9 cellular contexts compared by ENCODE assay signal in the genomic region with DNA sequence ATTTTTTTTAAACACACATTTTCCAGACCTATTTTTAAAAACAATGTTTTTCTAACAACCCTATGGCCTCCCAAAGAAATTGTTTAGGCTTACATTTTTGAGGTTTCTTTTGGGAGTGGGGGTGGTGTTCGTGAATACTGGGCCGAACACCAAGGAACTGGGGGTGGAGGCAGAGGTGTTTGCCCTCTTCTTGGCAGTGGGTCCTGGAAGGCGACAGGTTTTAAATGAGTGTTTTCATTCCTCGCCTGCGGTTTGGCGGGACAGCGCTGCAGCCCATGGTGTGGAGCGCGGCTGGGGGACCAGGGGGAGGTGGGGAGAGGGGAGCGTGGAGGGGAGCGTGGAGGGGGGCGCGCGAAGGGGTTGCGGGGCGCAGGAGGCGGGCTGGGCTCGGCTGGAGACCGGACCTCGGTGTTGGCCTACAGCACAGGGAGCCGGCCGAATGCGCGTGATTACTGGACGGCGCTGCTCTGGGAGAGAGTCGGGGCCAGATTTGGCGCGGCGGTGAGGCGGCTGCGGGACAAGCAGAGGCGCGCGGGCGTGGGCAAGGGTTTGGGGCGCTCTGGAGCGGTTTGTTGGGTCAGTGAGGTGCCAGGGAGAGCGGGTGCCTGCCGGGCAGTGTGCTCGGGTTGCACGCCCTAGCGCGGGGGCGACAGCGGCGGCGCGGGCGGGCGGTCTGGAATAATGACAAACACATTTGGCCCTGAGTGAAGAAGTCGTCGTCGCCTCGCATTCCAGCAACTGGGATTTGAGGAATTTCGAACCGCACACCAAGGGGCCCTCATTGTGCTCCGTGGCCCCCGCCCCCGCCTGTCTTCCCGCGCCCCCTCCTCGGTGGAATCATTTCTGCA. TPM values are rescaled to one million over a fixed set of nuclear protein-coding genes. Genes with fewer than 3 reads are reported as not detected.
DNase-seq lines count a peak whose midpoint lies in the region; ATAC-seq, FAIRE-seq and TF ChIP-seq lines count a peak whose summit lies in the region.
"Had no signal": no experiment of that assay in that cellular context is flagged by ENCODE, and none has a peak within 500 bp of the region (broad histone marks: within the 10 kb centered on the region; RNA-seq: fewer than 3 reads in every experiment).

No MANE protein-coding gene starts in this region.

- no peak overlapping the region for H4K5ac ChIP-seq in H1 (ENCODE audit: insufficient read length, low read depth, low read length)

- no peak overlapping the region for H3K56ac ChIP-seq in H1 (replicated peaks; ENCODE audit: insufficient read length, low read depth, low read length)

- FAIRE-seq in H1 (lab: Jason Lieb, UNC), result no peak
- FAIRE-seq: G401.6 had no signal

- H3K4me2 ChIP-seq in H1 (ENCODE audit: insufficient read depth in 1 of 2, low read depth in 2 of 2, low read length in 2 of 2), result peak overlapping the region; percentile 67 to 72

- no peak for TF ChIP-seq EP300 in H1 (IDR thresholded peaks at IDR 0.05; ENCODE audit: borderline replicate concordance in 1 of 2, low read depth in 2 of 2, low read length in 2 of 2)

- no peak overlapping the region for H2BK15ac ChIP-seq in H1 (ENCODE audit: low read length)

- H3K27ac Mint-ChIP-seq in mesothelial cell of epicardium, result peak overlapping the region; percentile 87

- no peak overlapping the region for H3K4ac ChIP-seq in H1 (replicated peaks; ENCODE audit: insufficient read length, low read depth, low read length)

- H3K4me1 Mint-ChIP-seq in mesothelial cell of epicardium, result peaks cover 55% of the 10 kb centered on the region

- no peak for TF ChIP-seq POLR2A in H1 (IDR thresholded peaks at IDR 0.05; ENCODE audit: control extremely low read depth in 1 of 2, low read depth in 2 of 2, low read length in 2 of 2)
- TF ChIP-seq POLR2A in uterus (IDR thresholded peaks at IDR 0.05), result no peak

- H2BK120ac ChIP-seq in H1 (replicated peaks; ENCODE audit: low read depth, low read length), result no peak overlapping the region

- H4K8ac ChIP-seq in H1 (ENCODE audit: extremely low read depth, insufficient read depth, low read length), result no peak overlapping the region

- peak; percentile 59 to 65 for DNase-seq in cardiac muscle cell (ENCODE audit: low read depth in 1 of 2, low spot score in 1 of 2)
- no peak for DNase-seq in cardiac septum (ENCODE audit: low spot score)
- peak in 1 of 2 experiments; percentile 63 for DNase-seq in H1 (ENCODE audit: low read depth in 1 of 2, low spot score in 2 of 2)
- peak in 1 of 2 experiments; percentile 45 for DNase-seq in mesothelial cell of epicardium (ENCODE audit: low spot score in 2 of 2, unreplicated experiment in 2 of 2)
- peak in 1 of 2 donors; percentile 25 for DNase-seq in uterus
- DNase-seq in Ammon's horn (ENCODE audit: low spot score), result no peak

- WGBS in H1 (ENCODE audit: extremely low coverage in 1 of 2, insufficient coverage in 1 of 2, insufficient read length in 1 of 2, insufficient replicate concordance in 2 of 2, low coverage in 1 of 2, low lambda C conversion rate in 2 of 2, missing lambda C conversion rate in 1 of 2), 2 experiments, result 2% methylated on average over 26 of the region's 63 CpGs; no CpG with 5 or more reads in 1 of the 2 experiments

- H3K27me3 ChIP-seq in cardiac muscle cell, result no peaks in the 10 kb centered on the region
- peaks cover 54 to 90% (median 86%) of the 10 kb centered on the region in 4 experiments for H3K27me3 ChIP-seq in H1 (replicated peaks in 1 of 4; ENCODE audit: control insufficient read depth in 3 of 4, extremely low read depth in 1 of 4, insufficient read depth in 3 of 4, low read length in 3 of 4)
- peaks cover 53 to 59% of the 10 kb centered on the region in 2 donors for H3K27me3 ChIP-seq in uterus

- POLR2A ChIA-PET in H1 (lab: Charles Lee; ENCODE audit: partially characterized antibody), result interaction anchor here (0.7 to 1.0 kb wide), 2 partner anchors 133 to 594 kb away, joined by 3 to 5 read pairs; no protein-coding TSS in a partner anchor

- peaks cover 50% of the 10 kb centered on the region for H3K23me2 ChIP-seq in H1 (ENCODE audit: low read depth, low read length)

- peaks cover 92% of the 10 kb centered on the region for H3K27me3 Mint-ChIP-seq in mesothelial cell of epicardium (ENCODE audit: low read depth)

- H3K79me1 ChIP-seq in H1 (ENCODE audit: low read depth, low read length), result no peaks in the 10 kb centered on the region

- H3K36me3 Mint-ChIP-seq in mesothelial cell of epicardium, result no peaks in the 10 kb centered on the region

- no peak overlapping the region for H2AK5ac ChIP-seq in H1 (ENCODE audit: low read depth, low read length)

- H3K4me1 ChIP-seq in cardiac muscle cell (ENCODE audit: low read depth) (peaks cover 17% of the 10 kb centered on the region), H1 (replicated peaks in 1 of 4; ENCODE audit: control insufficient read depth in 3 of 4, insufficient read depth in 4 of 4, low read length in 3 of 4) (peaks cover 0 to 38% (median 23%) of the 10 kb centered on the region in 4 experiments; a peak in 6 of 7 replicates), uterus (peaks cover 0 to 27% of the 10 kb centered on the region in 2 donors)

- no peak overlapping the region for H2AFZ ChIP-seq in H1 (ENCODE audit: low read length)

- H2BK5ac ChIP-seq in H1 (ENCODE audit: low read depth, low read length), result no peak overlapping the region

- no peak overlapping the region for H3K23ac ChIP-seq in H1 (ENCODE audit: insufficient read length)

- no peak overlapping the region for H3K9ac ChIP-seq in H1 (replicated peaks in 1 of 4; ENCODE audit: extremely low read depth in 1 of 4, low read depth in 3 of 4, low read length in 3 of 4)

- H2BK20ac ChIP-seq in H1 (ENCODE audit: low read length), result no peak overlapping the region

- H3K18ac ChIP-seq in H1 (ENCODE audit: extremely low read depth, low read length), result no peak overlapping the region; the same call in 1 of the 2 replicates

- no peak for ATAC-seq in GM19463 (IDR thresholded peaks at IDR 0.05; ENCODE audit: unreplicated experiment)
- no peak for ATAC-seq in HG02970 (IDR thresholded peaks at IDR 0.05; ENCODE audit: low FRiP score, unreplicated experiment)

- H3K9me3 ChIP-seq in cardiac muscle cell (ENCODE audit: low read depth) (no peaks in the 10 kb centered on the region), H1 (ENCODE audit: insufficient read depth in 2 of 2, low read depth in 1 of 2, low read length in 1 of 2) (peaks cover 0 to 3% of the 10 kb centered on the region in 2 experiments; a peak in 1 of 4 replicates), uterus (no peaks in the 10 kb centered on the region)

- H3K36me3 ChIP-seq in cardiac muscle cell, result no peaks in the 10 kb centered on the region
- no peaks in the 10 kb centered on the region for H3K36me3 ChIP-seq in H1 (ENCODE audit: control insufficient read depth in 2 of 4, insufficient read depth in 4 of 4, low read length in 3 of 4)
- H3K36me3 ChIP-seq in uterus, result no peaks in the 10 kb centered on the region

- H3K27ac ChIP-seq in cardiac muscle cell, result peak overlapping the region; percentile 86
- H3K27ac ChIP-seq in H1 (ENCODE audit: low read depth, low read length), result no peak overlapping the region
- H3K27ac ChIP-seq in uterus, result peak overlapping the region; percentile 82 to 86

- H3K4me3 ChIP-seq in cardiac muscle cell (peak overlapping the region; percentile 64), H1 (ENCODE audit: extremely low read depth in 1 of 4, insufficient read depth in 2 of 4, low read depth in 3 of 4, low read length in 4 of 4) (peak overlapping the region; percentile 3 to 85 (median 26); a peak in 6 of 8 replicates), uterus (peak overlapping the region; percentile 49 to 59)

- peak overlapping the region; percentile 14; the same call in 1 of the 2 replicates for H2BK12ac ChIP-seq in H1 (ENCODE audit: low read depth, low read length)

- TF ChIP-seq RAD21 in H1 (IDR thresholded peaks at IDR 0.05 in 1 of 2, conservative IDR thresholded peaks at IDR 0.05 in 1 of 2; ENCODE audit: low read depth in 2 of 2, low read length in 2 of 2), result no peak

- TF ChIP-seq CTCF in cardiac muscle cell (IDR thresholded peaks at IDR 0.05; ENCODE audit: low read depth, low read length) (no peak), H1 (IDR thresholded peaks at IDR 0.05; ENCODE audit: control extremely low read depth in 1 of 3, insufficient read depth in 1 of 3, low read depth in 1 of 3, low read length in 3 of 3) (no peak), mesothelial cell of epicardium (IDR thresholded peaks at IDR 0.05; ENCODE audit: unreplicated experiment) (no peak), uterus (IDR thresholded peaks at IDR 0.05) (no peak)

- intact Hi-C loops in cardiac septum (cut with DNase I) (loop anchor here (5.0 to 10.0 kb wide), 4 partner anchors 528 to 1998 kb away; partner anchors contain the start of gene SCFD2), uterus (cut with DNase I; ENCODE audit: low total_unique reads) (loop anchor here (5.0 to 10.0 kb wide), 2 partner anchors 1035 to 1213 kb away; no protein-coding TSS in a partner anchor)

- no peak overlapping the region for H4K91ac ChIP-seq in H1 (replicated peaks; ENCODE audit: insufficient read length, low read length)

- peak overlapping the region; percentile 80 for H3K4me3 Mint-ChIP-seq in mesothelial cell of epicardium

- no peaks in the 10 kb centered on the region for H3K79me2 ChIP-seq in H1 (ENCODE audit: control insufficient read depth in 1 of 2, insufficient read depth in 2 of 2, low read length in 2 of 2)

- H4K20me1 ChIP-seq in H1 (replicated peaks in 1 of 2; ENCODE audit: control insufficient read depth in 1 of 2, insufficient read depth in 2 of 2, low read length in 2 of 2), result peaks cover 7 to 10% of the 10 kb centered on the region in 2 experiments

- H3K14ac ChIP-seq in H1 (ENCODE audit: insufficient read length), result no peak overlapping the region

- no peaks in the 10 kb centered on the region for H3K9me3 Mint-ChIP-seq in mesothelial cell of epicardium

- CTCF ChIA-PET in H1 (lab: Charles Lee; ENCODE audit: partially characterized antibody), result interaction anchor here (0.6 to 5.3 kb wide), 7 partner anchors 11 to 518 kb away, joined by 3 to 53 read pairs (median 3); no protein-coding TSS in a partner anchor

TF ChIP-seq in H1, 55 proteins besides CTCF, POLR2A, EP300 and RAD21 (continues in another document):
- TF ChIP-seq SUZ12 (IDR thresholded peaks at IDR 0.05; ENCODE audit: low read length), result no peak

RNA-seq across cellular contexts. Expression of gene PDGFRA, which starts 0.8 kb away (rescaled TPM):
- total RNA-seq in cardiac muscle cell (51.3 and 60.9 TPM in 2 replicates), cardiac septum (23.4 TPM), mesothelial cell of epicardium (94.4 to 105 TPM (median 100 TPM) in 3 replicates), uterus (100 to 1,000 TPM in 3 of 4 donors, 10 to 100 TPM in 1; 96.8 to 409 (median 226) TPM)
- polyA plus RNA-seq in cardiac muscle cell (32.1 and 39.4 TPM in 2 replicates), H1 (2011; rRNA removed) (0.91 and 1.4 TPM in 2 replicates)
- 3.4 and 3.7 TPM in 2 replicates for total RNA-seq in H1 (2021; fragmentation: NEBNext Ultra II Directional; extraction: Animal tissue kit (Norgen Biotek cat#: 25700))
- polyA plus RNA-seq in H1 (2011; cell fraction: cytosol; rRNA removed), result 1.2 TPM
- polyA plus RNA-seq in H1 (2011; cell fraction: nucleus; rRNA removed), result 1.1 TPM
- 1.1 to 1.9 TPM (median 1.5 TPM) in 4 replicates for polyA plus RNA-seq in H1 (2012, experiment 1 of 2)
- polyA plus RNA-seq in H1 (2012, experiment 2 of 2), result 0.56 TPM
- polyA plus RNA-seq in H1 (2013, experiment 1 of 2), result 3.1 TPM
- 3.9 TPM for polyA plus RNA-seq in H1 (2013, experiment 2 of 2)
- 2.0 and 3.8 TPM in 2 replicates for polyA minus RNA-seq in H1 (2011; rRNA and poly(A)+ RNA removed)
- not detected for polyA minus RNA-seq in H1 (2011; cell fraction: cytosol; rRNA and poly(A)+ RNA removed)
- polyA minus RNA-seq in H1 (2011; cell fraction: nucleus; rRNA and poly(A)+ RNA removed), result 1.9 TPM

Comparison
In these comparisons a context has a peak if more than half of its experiments do, and no peak if none do; other contexts are left out.
1. DNase-seq: peak in cardiac muscle cell (2 of 2); none in cardiac septum (single experiment) and Ammon's horn (single experiment).
2. Peak in every context shown above with its lines, with median percentiles within 50 percentile points of each other: H3K4me3 ChIP-seq.